In genomic region chr12:51362307-51362706, GRCh38 we compare ENCODE assay signal across 1 cellular context.
TF ChIP-seq lines count a peak whose summit lies in the region.

No MANE protein-coding gene starts in this region.

TF ChIP-seq in K562, 482 proteins besides CTCF, POLR2A, EP300 and RAD21:
- TF ChIP-seq NCOA2 (IDR thresholded peaks at IDR 0.05; ENCODE audit: partially characterized antibody in 2 of 2) (no peak), POLR2AphosphoS2 (IDR thresholded peaks at IDR 0.05; ENCODE audit: low read length) (no peak), NR0B1 (IDR thresholded peaks at IDR 0.05; ENCODE audit: partially characterized antibody) (no peak), ZNF41 (CRISPR knock-in tag; conservative IDR thresholded peaks at IDR 0.05) (no peak)
